ENCODE assay signal across 9 cellular contexts in genomic region chrX:48569958-48570357, GRCh38. TPM values are rescaled to one million over a fixed set of nuclear protein-coding genes. Genes with fewer than 3 reads are reported as not detected.
A peak's percentile ranks its signal among the peaks of the same experiment; 100 is the strongest.
DNase-seq lines count a peak whose midpoint lies in the region; ATAC-seq and TF ChIP-seq lines count a peak whose summit lies in the region.
"Had no signal": no experiment of that assay in that cellular context is flagged by ENCODE, and none has a peak within 500 bp of the region (broad histone marks: within the 10 kb centered on the region; RNA-seq: fewer than 3 reads in every experiment).

No MANE protein-coding gene starts in this region.

- peaks cover 6% of the 10 kb centered on the region for H3K79me2 ChIP-seq in OCI-LY3 (ENCODE audit: low read length)

- DNase-seq in HCEC 1CT (peak; percentile 46), foreskin fibroblast (peak; percentile 60 to 78), head of caudate nucleus (no peak), occipital lobe (lab: John Stamatoyannopoulos, UW) (no peak), NCI-H748 (lab: John Stamatoyannopoulos, UW; ENCODE audit: unreplicated experiment) (no peak)

- H2AFZ ChIP-seq in OCI-LY3 (ENCODE audit: low read depth, low read length) = no peak overlapping the region

- intact Hi-C loops in head of caudate nucleus (cut with DNase I) = no loop called here

- H3K9me3 ChIP-seq in OCI-LY3 (ENCODE audit: insufficient read depth, low read length) = no peaks in the 10 kb centered on the region
- H3K9me3 ChIP-seq: SJSA1 had no signal

- H3K4me3 ChIP-seq in OCI-LY3 (ENCODE audit: low read length) (no peak overlapping the region), foreskin fibroblast (ENCODE audit: low read depth in 1 of 2, low read length in 2 of 2) (no peak overlapping the region)
- H3K4me3 ChIP-seq: SJSA1, skin epidermis had no signal

- H3K27ac ChIP-seq in OCI-LY3 (ENCODE audit: low read length) = peak overlapping the region; percentile 90
- H3K27ac ChIP-seq: SJSA1, skin epidermis had no signal

- H3K4me2 ChIP-seq in OCI-LY3 (ENCODE audit: low read length) = peak overlapping the region; percentile 70

- ATAC-seq in GM18502 (IDR thresholded peaks at IDR 0.05; ENCODE audit: poor library complexity, unreplicated experiment) = peak; percentile 50

- peak overlapping the region; percentile 59; the same call in 1 of the 2 replicates for H3K9ac ChIP-seq in OCI-LY3 (ENCODE audit: low read length)

- peaks cover 24% of the 10 kb centered on the region for H3K4me1 ChIP-seq in OCI-LY3 (ENCODE audit: low read length)

- H3K36me3 ChIP-seq in OCI-LY3 (replicated peaks; ENCODE audit: low read depth, low read length) = peaks cover 1% of the 10 kb centered on the region

- no peak for TF ChIP-seq CTCF in OCI-LY3 (IDR thresholded peaks at IDR 0.05; ENCODE audit: low read depth, low read length)
- no peak for TF ChIP-seq CTCF in foreskin fibroblast (IDR thresholded peaks at IDR 0.05; ENCODE audit: low read depth, low read length)

- H3K27me3 ChIP-seq in OCI-LY3 (ENCODE audit: low read depth, low read length) = no peaks in the 10 kb centered on the region
- H3K27me3 ChIP-seq: SJSA1 had no signal

- H4K20me1 ChIP-seq in OCI-LY3 (ENCODE audit: insufficient read depth, low read length) = no peaks in the 10 kb centered on the region

RNA-seq across cellular contexts. Expression of gene RBM3, which starts 4.3 kb away (rescaled TPM):
- 172 TPM for total RNA-seq in occipital lobe

RNA-seq across cellular contexts. Expression of gene WDR13, which starts 27.3 kb away (rescaled TPM):
- total RNA-seq in occipital lobe = 80.0 TPM

RNA-seq across cellular contexts. Expression of gene TBC1D25, which starts 30.4 kb away (rescaled TPM):
- total RNA-seq in occipital lobe = 6.2 TPM

RNA-seq across cellular contexts. Expression of gene EBP, which starts 48.4 kb away (rescaled TPM):
- total RNA-seq in occipital lobe = 43.5 TPM

Comparison
In these comparisons a context has a peak if more than half of its experiments do, and no peak if none do; other contexts are left out.
1. DNase-seq: peak in HCEC 1CT (single experiment) and foreskin fibroblast (2 of 2); none in head of caudate nucleus (0 of 42), occipital lobe (single experiment) and NCI-H748 (single experiment).